In the genomic region with DNA sequence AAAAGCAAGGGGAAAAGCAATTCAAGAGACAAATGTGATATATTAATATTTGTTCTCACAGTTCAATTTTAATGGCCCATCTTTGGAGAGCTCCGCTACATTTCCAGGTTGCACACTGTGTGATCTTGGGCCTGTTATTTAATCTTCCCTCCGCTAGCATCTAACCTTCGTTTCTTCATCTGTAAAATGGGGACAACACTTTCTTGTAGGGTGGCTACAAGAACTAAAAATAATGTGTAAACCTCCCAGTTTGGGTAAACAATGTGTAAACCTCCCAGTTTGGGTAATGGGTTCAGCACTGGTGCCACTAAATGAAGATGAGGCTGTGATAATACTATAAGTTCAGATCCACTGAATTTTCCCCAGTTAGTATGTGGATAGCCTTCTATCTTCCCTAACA, we compare ENCODE assay signal across 2 cellular contexts.
TF ChIP-seq lines count a peak whose summit lies in the region.

No MANE protein-coding gene starts in this region.

TF ChIP-seq in GM12878, 131 proteins besides CTCF, POLR2A, EP300 and RAD21:
- TF ChIP-seq CBX5 (IDR thresholded peaks at IDR 0.05; ENCODE audit: low read depth) = no peak
- TF ChIP-seq HCFC1 (IDR thresholded peaks at IDR 0.05; ENCODE audit: low read length) = no peak
- TF ChIP-seq SREBF2 (IDR thresholded peaks at IDR 0.05; ENCODE audit: low read length) = no peak
- TF ChIP-seq, protein P1, sequence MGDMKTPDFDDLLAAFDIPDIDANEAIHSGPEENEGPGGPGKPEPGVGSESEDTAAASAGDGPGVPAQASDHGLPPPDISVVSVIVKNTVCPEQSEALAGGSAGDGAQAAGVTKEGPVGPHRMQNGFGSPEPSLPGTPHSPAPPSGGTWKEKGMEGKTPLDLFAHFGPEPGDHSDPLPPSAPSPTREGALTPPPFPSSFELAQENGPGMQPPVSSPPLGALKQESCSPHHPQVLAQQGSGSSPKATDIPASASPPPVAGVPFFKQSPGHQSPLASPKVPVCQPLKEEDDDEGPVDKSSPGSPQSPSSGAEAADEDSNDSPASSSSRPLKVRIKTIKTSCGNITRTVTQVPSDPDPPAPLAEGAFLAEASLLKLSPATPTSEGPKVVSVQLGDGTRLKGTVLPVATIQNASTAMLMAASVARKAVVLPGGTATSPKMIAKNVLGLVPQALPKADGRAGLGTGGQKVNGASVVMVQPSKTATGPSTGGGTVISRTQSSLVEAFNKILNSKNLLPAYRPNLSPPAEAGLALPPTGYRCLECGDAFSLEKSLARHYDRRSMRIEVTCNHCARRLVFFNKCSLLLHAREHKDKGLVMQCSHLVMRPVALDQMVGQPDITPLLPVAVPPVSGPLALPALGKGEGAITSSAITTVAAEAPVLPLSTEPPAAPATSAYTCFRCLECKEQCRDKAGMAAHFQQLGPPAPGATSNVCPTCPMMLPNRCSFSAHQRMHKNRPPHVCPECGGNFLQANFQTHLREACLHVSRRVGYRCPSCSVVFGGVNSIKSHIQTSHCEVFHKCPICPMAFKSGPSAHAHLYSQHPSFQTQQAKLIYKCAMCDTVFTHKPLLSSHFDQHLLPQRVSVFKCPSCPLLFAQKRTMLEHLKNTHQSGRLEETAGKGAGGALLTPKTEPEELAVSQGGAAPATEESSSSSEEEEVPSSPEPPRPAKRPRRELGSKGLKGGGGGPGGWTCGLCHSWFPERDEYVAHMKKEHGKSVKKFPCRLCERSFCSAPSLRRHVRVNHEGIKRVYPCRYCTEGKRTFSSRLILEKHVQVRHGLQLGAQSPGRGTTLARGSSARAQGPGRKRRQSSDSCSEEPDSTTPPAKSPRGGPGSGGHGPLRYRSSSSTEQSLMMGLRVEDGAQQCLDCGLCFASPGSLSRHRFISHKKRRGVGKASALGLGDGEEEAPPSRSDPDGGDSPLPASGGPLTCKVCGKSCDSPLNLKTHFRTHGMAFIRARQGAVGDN (IDR thresholded peaks at IDR 0.05) = no peak
- TF ChIP-seq, protein P2, sequence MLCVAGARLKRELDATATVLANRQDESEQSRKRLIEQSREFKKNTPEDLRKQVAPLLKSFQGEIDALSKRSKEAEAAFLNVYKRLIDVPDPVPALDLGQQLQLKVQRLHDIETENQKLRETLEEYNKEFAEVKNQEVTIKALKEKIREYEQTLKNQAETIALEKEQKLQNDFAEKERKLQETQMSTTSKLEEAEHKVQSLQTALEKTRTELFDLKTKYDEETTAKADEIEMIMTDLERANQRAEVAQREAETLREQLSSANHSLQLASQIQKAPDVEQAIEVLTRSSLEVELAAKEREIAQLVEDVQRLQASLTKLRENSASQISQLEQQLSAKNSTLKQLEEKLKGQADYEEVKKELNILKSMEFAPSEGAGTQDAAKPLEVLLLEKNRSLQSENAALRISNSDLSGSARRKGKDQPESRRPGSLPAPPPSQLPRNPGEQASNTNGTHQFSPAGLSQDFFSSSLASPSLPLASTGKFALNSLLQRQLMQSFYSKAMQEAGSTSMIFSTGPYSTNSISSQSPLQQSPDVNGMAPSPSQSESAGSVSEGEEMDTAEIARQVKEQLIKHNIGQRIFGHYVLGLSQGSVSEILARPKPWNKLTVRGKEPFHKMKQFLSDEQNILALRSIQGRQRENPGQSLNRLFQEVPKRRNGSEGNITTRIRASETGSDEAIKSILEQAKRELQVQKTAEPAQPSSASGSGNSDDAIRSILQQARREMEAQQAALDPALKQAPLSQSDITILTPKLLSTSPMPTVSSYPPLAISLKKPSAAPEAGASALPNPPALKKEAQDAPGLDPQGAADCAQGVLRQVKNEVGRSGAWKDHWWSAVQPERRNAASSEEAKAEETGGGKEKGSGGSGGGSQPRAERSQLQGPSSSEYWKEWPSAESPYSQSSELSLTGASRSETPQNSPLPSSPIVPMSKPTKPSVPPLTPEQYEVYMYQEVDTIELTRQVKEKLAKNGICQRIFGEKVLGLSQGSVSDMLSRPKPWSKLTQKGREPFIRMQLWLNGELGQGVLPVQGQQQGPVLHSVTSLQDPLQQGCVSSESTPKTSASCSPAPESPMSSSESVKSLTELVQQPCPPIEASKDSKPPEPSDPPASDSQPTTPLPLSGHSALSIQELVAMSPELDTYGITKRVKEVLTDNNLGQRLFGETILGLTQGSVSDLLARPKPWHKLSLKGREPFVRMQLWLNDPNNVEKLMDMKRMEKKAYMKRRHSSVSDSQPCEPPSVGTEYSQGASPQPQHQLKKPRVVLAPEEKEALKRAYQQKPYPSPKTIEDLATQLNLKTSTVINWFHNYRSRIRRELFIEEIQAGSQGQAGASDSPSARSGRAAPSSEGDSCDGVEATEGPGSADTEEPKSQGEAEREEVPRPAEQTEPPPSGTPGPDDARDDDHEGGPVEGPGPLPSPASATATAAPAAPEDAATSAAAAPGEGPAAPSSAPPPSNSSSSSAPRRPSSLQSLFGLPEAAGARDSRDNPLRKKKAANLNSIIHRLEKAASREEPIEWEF (IDR thresholded peaks at IDR 0.05; ENCODE audit: insufficient replicate concordance, low read depth, low read length) = no peak
- no peak for TF ChIP-seq FOXK2 (IDR thresholded peaks at IDR 0.05)
- TF ChIP-seq CREB1 (IDR thresholded peaks at IDR 0.05; ENCODE audit: low read depth) = no peak
- no peak for TF ChIP-seq ZNF24 (IDR thresholded peaks at IDR 0.05)

TF ChIP-seq in WTC11, 78 proteins besides CTCF, POLR2A, EP300 and RAD21:
- TF ChIP-seq ZNF416 (CRISPR knock-in tag; IDR thresholded peaks at IDR 0.05) = no peak
- TF ChIP-seq, protein P3, sequence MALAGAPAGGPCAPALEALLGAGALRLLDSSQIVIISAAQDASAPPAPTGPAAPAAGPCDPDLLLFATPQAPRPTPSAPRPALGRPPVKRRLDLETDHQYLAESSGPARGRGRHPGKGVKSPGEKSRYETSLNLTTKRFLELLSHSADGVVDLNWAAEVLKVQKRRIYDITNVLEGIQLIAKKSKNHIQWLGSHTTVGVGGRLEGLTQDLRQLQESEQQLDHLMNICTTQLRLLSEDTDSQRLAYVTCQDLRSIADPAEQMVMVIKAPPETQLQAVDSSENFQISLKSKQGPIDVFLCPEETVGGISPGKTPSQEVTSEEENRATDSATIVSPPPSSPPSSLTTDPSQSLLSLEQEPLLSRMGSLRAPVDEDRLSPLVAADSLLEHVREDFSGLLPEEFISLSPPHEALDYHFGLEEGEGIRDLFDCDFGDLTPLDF (CRISPR knock-in tag; IDR thresholded peaks at IDR 0.05) = no peak
TF ChIP-seq in WTC11: peak in this region for 0.
